Comparison of ENCODE assay signal across 9 cellular contexts in genomic region chr20:38935285-38935684, GRCh38. TPM values are rescaled to one million over a fixed set of nuclear protein-coding genes. Genes with fewer than 3 reads are reported as not detected.
A peak's percentile ranks its signal among the peaks of the same experiment; 100 is the strongest.
DNase-seq lines count a peak whose midpoint lies in the region; ATAC-seq and TF ChIP-seq lines count a peak whose summit lies in the region.
"Had no signal": no experiment of that assay in that cellular context is flagged by ENCODE, and none has a peak within 500 bp of the region (broad histone marks: within the 10 kb centered on the region; RNA-seq: fewer than 3 reads in every experiment).

No MANE protein-coding gene starts in this region.

- H3K4me3 ChIP-seq in esophagus squamous epithelium (no peak overlapping the region), retinal pigment epithelial cell (ENCODE audit: low read length) (no peak overlapping the region)
- H3K4me3 ChIP-seq: ovary had no signal

- intact Hi-C loops in esophagus squamous epithelium (cut with DNase I) = no loop called here

- peaks cover 0 to 6% (median 0%) of the 10 kb centered on the region in 3 donors for H3K36me3 ChIP-seq in esophagus squamous epithelium
- H3K36me3 ChIP-seq: ovary had no signal

- no peaks in the 10 kb centered on the region for H3K27me3 ChIP-seq in esophagus squamous epithelium
- H3K27me3 ChIP-seq: ovary had no signal

- TF ChIP-seq POLR2A in esophagus squamous epithelium (IDR thresholded peaks at IDR 0.05) = no peak

- peak; percentile 36 for DNase-seq in activated effector memory CD4-positive, alpha-beta T cell treated with anti-CD3 and anti-CD28 coated beads, Interleukin-2, amount 50 U/mL, for 16 hours
- no peak for DNase-seq in activated effector memory CD4-positive, alpha-beta T cell treated with Interleukin-2 at 50 U/mL for 16 hours
- DNase-seq in RKO (ENCODE audit: low spot score) (peak; percentile 68), esophagus squamous epithelium (lab: John Stamatoyannopoulos, UW) (no peak), retinal pigment epithelial cell (ENCODE audit: low read depth) (no peak), NCI-H2029 (lab: John Stamatoyannopoulos, UW) (no peak), NCI-H2196 (lab: John Stamatoyannopoulos, UW; ENCODE audit: unreplicated experiment) (no peak)
- DNase-seq: ovary had no signal

- TF ChIP-seq CTCF in esophagus squamous epithelium (IDR thresholded peaks at IDR 0.05) = peak in 2 of 6 experiments; percentile 29 to 42
- peak; percentile 18 for TF ChIP-seq CTCF in retinal pigment epithelial cell (conservative IDR thresholded peaks at IDR 0.05; ENCODE audit: low read depth, low read length)

- peak overlapping the region in 3 of 4 donors; percentile 67 to 78 (median 70) for H3K27ac ChIP-seq in esophagus squamous epithelium
- H3K27ac ChIP-seq: ovary had no signal

- no peaks in the 10 kb centered on the region for H3K9me3 ChIP-seq in esophagus squamous epithelium
- H3K9me3 ChIP-seq: ovary had no signal

- 27 to 60% methylated on average over 2 to 3 of the region's 3 CpGs for WGBS in esophagus squamous epithelium, 2 donors

- H3K4me1 ChIP-seq in esophagus squamous epithelium = peaks cover 32 to 98% (median 74%) of the 10 kb centered on the region in 3 donors

- no peak for ATAC-seq in HG03039 (IDR thresholded peaks at IDR 0.05; ENCODE audit: unreplicated experiment)

RNA-seq across cellular contexts. Expression of gene FAM83D, which starts 9.1 kb away (rescaled TPM):
- total RNA-seq in esophagus squamous epithelium = 100 to 1,000 TPM in 1 of 4 donors, 10 to 100 TPM in 3; 53.8 to 105 (median 81.9) TPM

RNA-seq across cellular contexts. Expression of gene DHX35, which starts 26.9 kb away (rescaled TPM):
- 10 to 100 TPM in 2 of 4 donors, 1 to 10 TPM in 2; 4.4 to 14.7 (median 10.8) TPM for total RNA-seq in esophagus squamous epithelium

Comparison
In these comparisons a context has a peak if more than half of its experiments do, and no peak if none do; other contexts are left out.
1. DNase-seq: peak in activated effector memory CD4-positive, alpha-beta T cell treated with anti-CD3 and anti-CD28 coated beads, Interleukin-2, amount 50 U/mL, for 16 hours (single experiment) and RKO (single experiment); none in activated effector memory CD4-positive, alpha-beta T cell treated with Interleukin-2 at 50 U/mL for 16 hours (single experiment), esophagus squamous epithelium (single experiment), retinal pigment epithelial cell (single experiment), NCI-H2029 (single experiment) and NCI-H2196 (single experiment).